In the genomic region with DNA sequence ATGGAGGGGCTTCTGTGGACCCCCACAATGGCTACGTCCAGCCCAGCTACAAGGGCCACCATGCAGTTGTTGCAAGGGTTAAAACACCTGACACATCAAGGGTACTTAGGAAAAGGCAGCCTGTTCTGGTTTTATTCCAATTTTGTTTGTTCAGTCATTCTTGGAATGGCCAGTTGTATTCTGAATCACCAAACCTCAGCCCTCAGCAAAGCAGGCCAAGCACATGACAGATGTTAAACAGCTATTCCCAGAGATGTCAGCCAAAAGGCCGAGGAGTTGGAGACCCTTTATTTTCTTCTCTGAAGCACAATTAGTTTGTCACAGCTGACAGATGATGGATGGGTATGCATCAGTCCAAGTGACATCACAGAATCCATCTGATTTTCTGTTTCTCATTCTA, we compare ENCODE assay signal across 12 cellular contexts.
"Had no signal": no experiment of that assay in that cellular context is flagged by ENCODE, and none has a peak within 500 bp of the region (broad histone marks: within the 10 kb centered on the region; RNA-seq: fewer than 3 reads in every experiment).

No MANE protein-coding gene starts in this region.

- DNase-seq: activated CD4-positive, alpha-beta T cell treated with anti-CD3 and anti-CD28 coated beads for 48 hours; activated CD8-positive, alpha-beta memory T cell treated with anti-CD3 and anti-CD28 coated beads, Interleukin-2, amount 50 U/mL, for 48 hours; activated CD8-positive, alpha-beta T cell treated with anti-CD3 and anti-CD28 coated beads, Interleukin-2, amount 10 ng/mL, durations not matched to agents 7 days and 5 days; activated naive CD4-positive, alpha-beta T cell treated with anti-CD3 and anti-CD28 coated beads, Interleukin-2, amount 10 ng/mL, durations not matched to agents 7 days and 5 days; effector memory CD4-positive, alpha-beta T cell; hippocampal formation; left cardiac atrium; midbrain; naive thymus-derived CD8-positive, alpha-beta T cell; small intestine; stomach had no signal

- ATAC-seq: activated CD8-positive, alpha-beta T cell treated with anti-CD3 and anti-CD28 coated beads, Interleukin-2, amount 10 ng/mL, durations not matched to agents 7 days and 5 days; naive thymus-derived CD8-positive, alpha-beta T cell; WTC11 had no signal
